In genomic region chr11:41065432-41065831, GRCh38 we compare ENCODE assay signal across 35 cellular contexts.
A peak's percentile ranks its signal among the peaks of the same experiment; 100 is the strongest.
DNase-seq lines count a peak whose midpoint lies in the region; TF ChIP-seq lines count a peak whose summit lies in the region.
"Had no signal": no experiment of that assay in that cellular context is flagged by ENCODE, and none has a peak within 500 bp of the region (broad histone marks: within the 10 kb centered on the region; RNA-seq: fewer than 3 reads in every experiment).

No MANE protein-coding gene starts in this region.

- no peak overlapping the region for H3K23ac ChIP-seq in neuronal stem cell (ENCODE audit: low read depth, low read length, poor library complexity)

- H3K4me2 ChIP-seq in neuronal stem cell (ENCODE audit: insufficient read depth, low read length, poor library complexity, severe bottlenecking): no peak overlapping the region
- H3K4me2 ChIP-seq: A549; BLaER1; BLaER1 treated with 17β-estradiol and CSF1 and Interleukin-3, amounts not matched to agents 10 nM and 100 nM had no signal

- H3K9ac ChIP-seq in neuronal stem cell (ENCODE audit: low read depth, low read length, poor library complexity): no peak overlapping the region
- H3K9ac ChIP-seq: BLaER1; BLaER1 treated with 17β-estradiol and CSF1 and Interleukin-3, amounts not matched to agents 10 nM and 100 nM had no signal

- no peak overlapping the region for H4K91ac ChIP-seq in neuronal stem cell (ENCODE audit: low read depth, low read length, poor library complexity)

- intact Hi-C loops in sigmoid colon (cut with DNase I): no loop called here
- intact Hi-C loops in spleen (cut with DNase I; ENCODE audit: low total_unique reads): no loop called here

- H2BK120ac ChIP-seq in neuronal stem cell (ENCODE audit: low read depth, low read length): no peak overlapping the region

- H3K4me1 ChIP-seq in neuronal stem cell (ENCODE audit: control insufficient read depth in 2 of 2, insufficient read depth in 1 of 2, low read depth in 1 of 2, low read length in 2 of 2) (no peaks in the 10 kb centered on the region), sigmoid colon (no peaks in the 10 kb centered on the region), spleen (no peaks in the 10 kb centered on the region)
- H3K4me1 ChIP-seq: A549; BE2C; BLaER1; BLaER1 treated with 17β-estradiol and CSF1 and Interleukin-3, amounts not matched to agents 10 nM and 100 nM; Caco-2 had no signal

- DNase-seq in neuronal stem cell (ENCODE audit: low spot score): no peak
- DNase-seq in osteocyte (ENCODE audit: extremely low spot score, unreplicated experiment): peak; percentile 73
- DNase-seq in sigmoid colon: peak; percentile 50
- peak; percentile 41 for DNase-seq in spleen
- no peak for DNase-seq in immature natural killer cell
- DNase-seq in NCI-H2196 treated with DMSO at 0.1 percent for 48 hours (lab: John Stamatoyannopoulos, UW; ENCODE audit: unreplicated experiment): no peak
- no peak for DNase-seq in activated T-cell treated with anti-CD3 and anti-CD28 coated beads for 4 hours
- DNase-seq in DMS53 treated with DMSO at 0.1 percent for 48 hours (lab: John Stamatoyannopoulos, UW; ENCODE audit: unreplicated experiment): no peak
- DNase-seq: 8988T; ACHN; AML-193; BE2C; C1 segment of cervical spinal cord; Caco-2; Calu3; CD4-positive, alpha-beta T cell; CD4-positive, CD25-positive, alpha-beta regulatory T cell; CD8-positive, alpha-beta memory T cell; CD8-positive, alpha-beta T cell; COR-L47; DMS 273 treated with DMSO at 0.1 percent for 48 hours; DMS153; DMS53; DMS79; DMS79 treated with DMSO at 0.1 percent for 48 hours; DND-41; EL had no signal

- TF ChIP-seq EP300 in sigmoid colon (IDR thresholded peaks at IDR 0.05): no peak

- no peak overlapping the region for H2AFZ ChIP-seq in neuronal stem cell (ENCODE audit: low read length)

- H3K36me3 ChIP-seq in neuronal stem cell (replicated peaks in 1 of 2; ENCODE audit: control insufficient read depth in 2 of 2, insufficient read depth in 2 of 2, low read length in 2 of 2): no peaks in the 10 kb centered on the region
- no peaks in the 10 kb centered on the region for H3K36me3 ChIP-seq in sigmoid colon
- no peaks in the 10 kb centered on the region for H3K36me3 ChIP-seq in spleen
- H3K36me3 ChIP-seq: BE2C; BLaER1; BLaER1 treated with 17β-estradiol and CSF1 and Interleukin-3, amounts not matched to agents 10 nM and 100 nM had no signal

- no peak overlapping the region for H3K4me3 Mint-ChIP-seq in osteocyte (ENCODE audit: unreplicated experiment)
- no peak overlapping the region for H3K4me3 Mint-ChIP-seq in immature natural killer cell
- H3K4me3 Mint-ChIP-seq: B cell; CD14-positive monocyte; CD4-positive, alpha-beta memory T cell; CD4-positive, alpha-beta T cell; CD4-positive, CD25-positive, alpha-beta regulatory T cell; CD8-positive, alpha-beta memory T cell; CD8-positive, alpha-beta T cell had no signal

- H3K4me3 ChIP-seq in neuronal stem cell (ENCODE audit: low read length in 2 of 2) (no peak overlapping the region), sigmoid colon (no peak overlapping the region), spleen (no peak overlapping the region)
- H3K4me3 ChIP-seq: A549; BLaER1; BLaER1 treated with 17β-estradiol and CSF1 and Interleukin-3, amounts not matched to agents 10 nM and 100 nM had no signal

- no peaks in the 10 kb centered on the region for H3K4me1 Mint-ChIP-seq in osteocyte (ENCODE audit: unreplicated experiment)
- H3K4me1 Mint-ChIP-seq in immature natural killer cell: no peaks in the 10 kb centered on the region
- H3K4me1 Mint-ChIP-seq: B cell; CD14-positive monocyte; CD4-positive, alpha-beta memory T cell; CD4-positive, CD25-positive, alpha-beta regulatory T cell; CD8-positive, alpha-beta memory T cell had no signal

- H3K9me3 ChIP-seq in neuronal stem cell (replicated peaks in 1 of 2; ENCODE audit: control insufficient read depth in 2 of 2, insufficient read depth in 1 of 2, low read depth in 1 of 2, low read length in 2 of 2) (no peaks in the 10 kb centered on the region), sigmoid colon (peaks cover 0 to 8% (median 1%) of the 10 kb centered on the region in 4 donors), spleen (peaks cover 0 to 53% (median 24%) of the 10 kb centered on the region in 8 donors)
- H3K9me3 ChIP-seq: BE2C had no signal

- no peak for TF ChIP-seq POLR2A in sigmoid colon (IDR thresholded peaks at IDR 0.05)
- TF ChIP-seq POLR2A in spleen (IDR thresholded peaks at IDR 0.05): no peak

- TF ChIP-seq CTCF in osteocyte (IDR thresholded peaks at IDR 0.05) (no peak), sigmoid colon (IDR thresholded peaks at IDR 0.05) (no peak), spleen (IDR thresholded peaks at IDR 0.05 in 8 of 11, conservative IDR thresholded peaks at IDR 0.05 in 3 of 11) (no peak)

- H3K27ac Mint-ChIP-seq in osteocyte (ENCODE audit: unreplicated experiment) (no peak overlapping the region), immature natural killer cell (no peak overlapping the region)
- H3K27ac Mint-ChIP-seq: B cell; CD14-positive monocyte; CD4-positive, alpha-beta memory T cell; CD4-positive, alpha-beta T cell; CD4-positive, CD25-positive, alpha-beta regulatory T cell; CD8-positive, alpha-beta memory T cell; CD8-positive, alpha-beta T cell had no signal

- peak overlapping the region; percentile 28 for H3K18ac ChIP-seq in neuronal stem cell (ENCODE audit: low read length)

- H3K27ac ChIP-seq in neuronal stem cell (replicated peaks; ENCODE audit: low read length): no peak overlapping the region
- H3K27ac ChIP-seq in sigmoid colon: no peak overlapping the region
- no peak overlapping the region for H3K27ac ChIP-seq in spleen
- H3K27ac ChIP-seq: 22Rv1; A549; BLaER1; BLaER1 treated with 17β-estradiol and CSF1 and Interleukin-3, amounts not matched to agents 10 nM and 100 nM; C4-2B had no signal

- H2BK5ac ChIP-seq in neuronal stem cell (ENCODE audit: low read length): no peak overlapping the region

- no peak overlapping the region for H3K4ac ChIP-seq in neuronal stem cell (ENCODE audit: low read length)

- H3K9me3 Mint-ChIP-seq in osteocyte (ENCODE audit: unreplicated experiment): peaks cover 64% of the 10 kb centered on the region
- H3K9me3 Mint-ChIP-seq in immature natural killer cell: peaks cover 29 to 72% (median 48%) of the 10 kb centered on the region in 6 donors

- H3K14ac ChIP-seq in neuronal stem cell (ENCODE audit: low read length): no peak overlapping the region

- H3K36me3 Mint-ChIP-seq in osteocyte (ENCODE audit: unreplicated experiment) (no peaks in the 10 kb centered on the region), immature natural killer cell (peaks cover 0 to 4% (median 0%) of the 10 kb centered on the region in 3 donors)
- H3K36me3 Mint-ChIP-seq: CD14-positive monocyte; CD4-positive, alpha-beta memory T cell; CD4-positive, CD25-positive, alpha-beta regulatory T cell; CD8-positive, alpha-beta memory T cell; CD8-positive, alpha-beta T cell had no signal

- no peak overlapping the region for H2BK12ac ChIP-seq in neuronal stem cell (ENCODE audit: low read length)

- no peak overlapping the region for H2BK15ac ChIP-seq in neuronal stem cell (ENCODE audit: low read length)

- no CpG with 5 or more reads among the region's 8 CpGs for WGBS in neuronal stem cell (ENCODE audit: extremely low coverage in 2 of 2, insufficient read length in 2 of 2, insufficient replicate concordance in 1 of 2), 2 donors
- WGBS in sigmoid colon, 2 donors: 81 to 82% methylated on average over 8 of the region's 8 CpGs
- 68 to 91% (median 77%) methylated on average over 7 to 8 of the region's 8 CpGs for WGBS in spleen, 5 donors

- H3K27me3 Mint-ChIP-seq in osteocyte (ENCODE audit: unreplicated experiment) (no peaks in the 10 kb centered on the region), immature natural killer cell (ENCODE audit: low read depth in 3 of 3) (no peaks in the 10 kb centered on the region)
- H3K27me3 Mint-ChIP-seq: B cell; CD4-positive, alpha-beta memory T cell; CD4-positive, alpha-beta T cell; CD4-positive, CD25-positive, alpha-beta regulatory T cell; CD8-positive, alpha-beta memory T cell had no signal

- no peak overlapping the region for H2AK5ac ChIP-seq in neuronal stem cell (ENCODE audit: low read depth, low read length)

- H4K8ac ChIP-seq in neuronal stem cell (ENCODE audit: low read depth, low read length): no peak overlapping the region

- no peaks in the 10 kb centered on the region for H3K27me3 ChIP-seq in neuronal stem cell (ENCODE audit: control insufficient read depth in 3 of 3, insufficient read depth in 3 of 3, low read depth in 1 of 3, low read length in 3 of 3)
- H3K27me3 ChIP-seq in sigmoid colon: no peaks in the 10 kb centered on the region
- no peaks in the 10 kb centered on the region for H3K27me3 ChIP-seq in spleen (replicated peaks in 1 of 7)
- H3K27me3 ChIP-seq: BE2C; BLaER1; BLaER1 treated with 17β-estradiol and CSF1 and Interleukin-3, amounts not matched to agents 10 nM and 100 nM had no signal

- H3K79me1 ChIP-seq in neuronal stem cell (ENCODE audit: low read depth, low read length): no peaks in the 10 kb centered on the region

Comparison
In these comparisons a context has a peak if more than half of its experiments do, and no peak if none do; other contexts are left out.
1. DNase-seq: peak in osteocyte (single experiment), sigmoid colon (single experiment) and spleen (single experiment); none in neuronal stem cell (single experiment), immature natural killer cell (0 of 3), NCI-H2196 treated with DMSO at 0.1 percent for 48 hours (single experiment), activated T-cell treated with anti-CD3 and anti-CD28 coated beads for 4 hours (single experiment) and DMS53 treated with DMSO at 0.1 percent for 48 hours (single experiment).